In the genomic region with DNA sequence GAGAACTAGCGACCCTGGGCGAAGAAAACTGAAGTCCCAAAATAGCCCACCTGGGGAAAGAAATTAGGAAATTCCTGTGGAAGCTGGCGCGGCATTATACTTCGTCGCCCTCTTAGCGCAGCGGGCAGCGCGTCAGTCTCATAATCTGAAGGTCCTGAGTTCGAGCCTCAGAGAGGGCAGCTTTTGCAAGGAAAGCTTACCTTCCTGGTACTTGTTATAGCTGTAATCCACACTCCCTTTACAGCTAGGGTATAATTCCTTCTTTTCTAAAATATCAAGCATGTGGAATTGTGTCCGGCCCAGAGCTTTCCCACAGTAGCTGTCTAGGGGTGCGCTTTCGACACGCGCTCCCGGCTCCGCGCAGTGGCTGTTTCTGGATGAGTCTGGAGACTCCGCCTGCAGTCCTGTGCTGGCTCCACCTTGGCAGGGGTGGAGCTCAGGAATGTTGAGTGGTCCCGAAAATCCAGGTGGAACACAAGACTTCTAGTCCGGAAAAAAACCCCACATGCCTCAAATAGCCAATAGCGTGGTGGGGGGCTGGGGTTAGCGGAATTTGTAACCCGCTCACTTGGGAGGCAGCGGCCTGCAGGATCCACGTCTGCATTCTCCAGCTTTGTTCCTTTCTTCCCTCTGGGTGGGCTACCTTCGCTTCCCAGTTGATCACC, we compare ENCODE assay signal across 12 cellular contexts.
A peak's percentile ranks its signal among the peaks of the same experiment; 100 is the strongest.
DNase-seq lines count a peak whose midpoint lies in the region; ATAC-seq, FAIRE-seq and TF ChIP-seq lines count a peak whose summit lies in the region.
"Had no signal": no experiment of that assay in that cellular context is flagged by ENCODE, and none has a peak within 500 bp of the region (broad histone marks: within the 10 kb centered on the region; RNA-seq: fewer than 3 reads in every experiment).

No MANE protein-coding gene starts in this region.

- no peaks in the 10 kb centered on the region for H4K20me1 ChIP-seq in astrocyte (ENCODE audit: insufficient read depth, low read length)
- H4K20me1 ChIP-seq: BLaER1 had no signal

- ATAC-seq in Right ventricle myocardium inferior (no peak), GM21576 (IDR thresholded peaks at IDR 0.05; ENCODE audit: unreplicated experiment) (no peak)

- H3K4me3 ChIP-seq in cardiac muscle cell (peak overlapping the region; percentile 30), astrocyte (ENCODE audit: insufficient read depth, low read depth, low read length) (no peak overlapping the region), iPS-15b (ENCODE audit: low read depth, low read length) (peak overlapping the region; percentile 78), vagina (no peak overlapping the region), stomach (no peak overlapping the region)
- H3K4me3 ChIP-seq: adrenal gland, BLaER1, upper lobe of left lung had no signal

- H3K36me3 Mint-ChIP-seq in astrocyte (ENCODE audit: low read depth, unreplicated experiment), result no peaks in the 10 kb centered on the region

- TF ChIP-seq CTCF in cardiac muscle cell (IDR thresholded peaks at IDR 0.05; ENCODE audit: low read depth, low read length), result no peak
- no peak for TF ChIP-seq CTCF in astrocyte (IDR thresholded peaks at IDR 0.05; ENCODE audit: insufficient read depth, low read depth, low read length)
- TF ChIP-seq CTCF in vagina (IDR thresholded peaks at IDR 0.05), result no peak
- no peak for TF ChIP-seq CTCF in stomach (IDR thresholded peaks at IDR 0.05)

- H3K9me3 ChIP-seq in cardiac muscle cell (ENCODE audit: low read depth) (no peaks in the 10 kb centered on the region), astrocyte (ENCODE audit: insufficient read depth, low read depth, low read length) (peaks cover 2% of the 10 kb centered on the region), iPS-15b (ENCODE audit: control insufficient read depth, insufficient read depth, low read length) (no peaks in the 10 kb centered on the region), vagina (no peaks in the 10 kb centered on the region), stomach (peaks cover 0 to 27% (median 12%) of the 10 kb centered on the region in 4 donors)
- H3K9me3 ChIP-seq: adrenal gland had no signal

- peaks cover 7% of the 10 kb centered on the region for H3K4me1 Mint-ChIP-seq in astrocyte (ENCODE audit: low read depth, unreplicated experiment)

- peaks cover 44% of the 10 kb centered on the region for H3K27me3 ChIP-seq in cardiac muscle cell
- H3K27me3 ChIP-seq in astrocyte (ENCODE audit: insufficient read depth, low read length), result peaks cover 3% of the 10 kb centered on the region
- peaks cover 24% of the 10 kb centered on the region for H3K27me3 ChIP-seq in iPS-15b (ENCODE audit: control insufficient read depth, insufficient read depth, low read length)
- no peaks in the 10 kb centered on the region for H3K27me3 ChIP-seq in vagina
- H3K27me3 ChIP-seq in stomach, result peaks cover 4 to 54% (median 31%) of the 10 kb centered on the region in 3 donors
- H3K27me3 ChIP-seq: BLaER1 had no signal

- H3K4me2 ChIP-seq in astrocyte (ENCODE audit: low read length), result peak overlapping the region; percentile 23
- H3K4me2 ChIP-seq: BLaER1 had no signal

- no peak for FAIRE-seq in astrocyte (lab: Jason Lieb, UNC)
- no peak for FAIRE-seq in GM19239 (lab: Jason Lieb, UNC)

- H3K4me1 ChIP-seq in cardiac muscle cell (ENCODE audit: low read depth) (peaks cover 7% of the 10 kb centered on the region), astrocyte (ENCODE audit: insufficient read depth, low read length) (no peaks in the 10 kb centered on the region), iPS-15b (ENCODE audit: control insufficient read depth, insufficient read depth, low read length) (no peaks in the 10 kb centered on the region), vagina (no peaks in the 10 kb centered on the region), stomach (peaks cover 0 to 6% (median 0%) of the 10 kb centered on the region in 4 donors)
- H3K4me1 ChIP-seq: adrenal gland, BLaER1, upper lobe of left lung had no signal

- TF ChIP-seq POLR2A in vagina (IDR thresholded peaks at IDR 0.05) (no peak), stomach (IDR thresholded peaks at IDR 0.05) (no peak)

- no peak for TF ChIP-seq EP300 in stomach (IDR thresholded peaks at IDR 0.05)

- intact Hi-C loops in Right ventricle myocardium inferior (cut with DNase I), result no loop called here
- intact Hi-C loops in vagina (cut with DNase I), result no loop called here
- intact Hi-C loops in stomach (cut with DNase I; ENCODE audit: low total_unique reads), result no loop called here

- no peaks in the 10 kb centered on the region for H3K79me2 ChIP-seq in astrocyte (ENCODE audit: insufficient read depth, low read length)

- H3K27ac ChIP-seq in cardiac muscle cell (no peak overlapping the region), astrocyte (ENCODE audit: low read depth, low read length) (no peak overlapping the region), vagina (no peak overlapping the region), stomach (no peak overlapping the region)
- H3K27ac ChIP-seq: adrenal gland, BLaER1, upper lobe of left lung, VCaP had no signal

- no peaks in the 10 kb centered on the region for H3K36me3 ChIP-seq in cardiac muscle cell
- H3K36me3 ChIP-seq in astrocyte (ENCODE audit: insufficient read depth, low read length), result no peaks in the 10 kb centered on the region
- no peaks in the 10 kb centered on the region for H3K36me3 ChIP-seq in iPS-15b (ENCODE audit: control insufficient read depth, insufficient read depth, low read length)
- no peaks in the 10 kb centered on the region for H3K36me3 ChIP-seq in vagina
- no peaks in the 10 kb centered on the region for H3K36me3 ChIP-seq in stomach
- H3K36me3 ChIP-seq: adrenal gland, BLaER1, upper lobe of left lung had no signal

- peaks cover 22% of the 10 kb centered on the region for H3K27me3 Mint-ChIP-seq in astrocyte (ENCODE audit: low read depth, unreplicated experiment)

- DNase-seq in cardiac muscle cell (ENCODE audit: low read depth in 1 of 2, low spot score in 1 of 2) (peak; percentile 10 to 53), Right ventricle myocardium inferior (ENCODE audit: missing footprints) (no peak), astrocyte (ENCODE audit: low read depth) (peak; percentile 77), vagina (ENCODE audit: extremely low spot score in 2 of 2) (peak; percentile 46 to 65), stomach (no peak), GM19239 (ENCODE audit: insufficient read length, low spot score) (no peak)
- DNase-seq: adrenal gland had no signal

- H2AFZ ChIP-seq in astrocyte (ENCODE audit: low read depth, low read length), result no peak overlapping the region

- H3K9ac ChIP-seq in astrocyte (ENCODE audit: low read length) (no peak overlapping the region), iPS-15b (ENCODE audit: low read depth, low read length) (peak overlapping the region; percentile 16)
- H3K9ac ChIP-seq: BLaER1 had no signal

- 5 to 13% (median 12%) methylated on average over 24 to 28 of the region's 28 CpGs for WGBS in stomach, 5 donors

- H3K27ac Mint-ChIP-seq in astrocyte (ENCODE audit: unreplicated experiment), result peak overlapping the region; percentile 89

- H3K4me3 Mint-ChIP-seq in astrocyte (ENCODE audit: unreplicated experiment), result peak overlapping the region; percentile 90

- H3K9me3 Mint-ChIP-seq in astrocyte (ENCODE audit: unreplicated experiment), result no peaks in the 10 kb centered on the region

Comparison
In these comparisons a context has a peak if more than half of its experiments do, and no peak if none do; other contexts are left out.
1. DNase-seq: peak in cardiac muscle cell (2 of 2), astrocyte (single experiment) and vagina (2 of 2); none in Right ventricle myocardium inferior (single experiment), stomach (single experiment) and GM19239 (single experiment).
2. H3K4me3 ChIP-seq: peak in cardiac muscle cell (single experiment) and iPS-15b (single experiment); none in astrocyte (single experiment), vagina (0 of 2) and stomach (0 of 4).